ENCODE assay signal across 24 cellular contexts in the genomic region with DNA sequence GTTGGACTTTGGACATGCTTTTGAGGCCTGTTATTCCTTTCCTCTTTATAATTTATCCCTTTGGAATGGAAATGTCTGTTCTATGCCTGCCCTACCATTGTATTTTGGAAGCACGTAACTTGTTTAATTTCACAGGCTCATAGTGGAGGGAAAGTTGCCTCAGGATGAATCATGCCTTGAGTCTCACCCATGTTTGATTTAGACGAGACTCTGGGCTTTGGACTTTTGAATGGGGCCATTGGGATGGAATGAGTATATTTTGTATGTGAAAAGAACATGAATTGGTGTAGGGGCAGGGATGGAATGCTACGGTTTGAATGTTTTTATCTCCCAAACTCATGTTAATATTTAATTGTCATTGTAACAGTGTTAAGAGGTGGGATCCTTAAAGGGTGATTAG. TPM values are rescaled to one million over a fixed set of nuclear protein-coding genes. Genes with fewer than 3 reads are reported as not detected.
DNase-seq lines count a peak whose midpoint lies in the region; ATAC-seq, FAIRE-seq and TF ChIP-seq lines count a peak whose summit lies in the region.
"Had no signal": no experiment of that assay in that cellular context is flagged by ENCODE, and none has a peak within 500 bp of the region (broad histone marks: within the 10 kb centered on the region; RNA-seq: fewer than 3 reads in every experiment).

No MANE protein-coding gene starts in this region.

- no peak for TF ChIP-seq CTCF in GM23338 (conservative IDR thresholded peaks at IDR 0.05; ENCODE audit: low read depth in 2 of 2)
- no peak for TF ChIP-seq CTCF in bronchial epithelial cell (IDR thresholded peaks at IDR 0.05; ENCODE audit: insufficient read depth, low read length, severe bottlenecking)
- TF ChIP-seq CTCF in neural crest cell (conservative IDR thresholded peaks at IDR 0.05): no peak
- TF ChIP-seq CTCF in MCF 10A (IDR thresholded peaks at IDR 0.05; ENCODE audit: unreplicated experiment): no peak

- ATAC-seq in activated CD4-positive, alpha-beta T cell treated with anti-CD3 and anti-CD28 coated beads for 36 hours: no peak
- no peak for ATAC-seq in GM23338
- ATAC-seq: A549; CD8-positive, alpha-beta T cell had no signal

- H3K4me2 ChIP-seq in GM23338: peak overlapping the region; percentile 38; the same call in 1 of the 2 replicates
- H3K4me2 ChIP-seq: A549 had no signal

- H3K27me3 ChIP-seq in GM23338 (ENCODE audit: insufficient read depth) (no peaks in the 10 kb centered on the region), bronchial epithelial cell (ENCODE audit: control insufficient read depth, insufficient read depth, low read length) (no peaks in the 10 kb centered on the region)
- H3K27me3 ChIP-seq: BLaER1 treated with 17β-estradiol and CSF1 and Interleukin-3, amounts not matched to agents 10 nM and 100 nM had no signal

- peaks cover 13% of the 10 kb centered on the region for H3K4me1 Mint-ChIP-seq in activated CD4-positive, alpha-beta T cell treated with anti-CD3 and anti-CD28 coated beads, Interleukin-2, amount 10 ng/mL, durations not matched to agents 24 days and 14 days
- peaks cover 17% of the 10 kb centered on the region for H3K4me1 Mint-ChIP-seq in activated CD4-positive, alpha-beta T cell treated with anti-CD3 and anti-CD28 coated beads for 36 hours
- H3K4me1 Mint-ChIP-seq in GM23338 (peaks cover 11% of the 10 kb centered on the region), neural crest cell (peaks cover 3% of the 10 kb centered on the region), MCF 10A (ENCODE audit: insufficient read depth, unreplicated experiment) (peaks cover 15% of the 10 kb centered on the region)
- H3K4me1 Mint-ChIP-seq in activated CD4-positive, alpha-beta memory T cell treated with anti-CD3 and anti-CD28 coated beads, Interleukin-2, amount 10 ng/mL, durations not matched to agents 7 days and 5 days: peaks cover 17% of the 10 kb centered on the region
- H3K4me1 Mint-ChIP-seq: B cell had no signal

- CTCF ChIA-PET in activated CD4-positive, alpha-beta T cell treated with anti-CD3 and anti-CD28 coated beads for 36 hours (lab: Charles Lee): no interaction called here
- CTCF ChIA-PET in MCF 10A (lab: Yijun Ruan, JAX): no interaction called here
- CTCF ChIA-PET in activated CD4-positive, alpha-beta memory T cell treated with anti-CD3 and anti-CD28 coated beads, Interleukin-2, amount 10 ng/mL, durations not matched to agents 7 days and 5 days (lab: Charles Lee): no interaction called here

- no peaks in the 10 kb centered on the region for H3K27me3 Mint-ChIP-seq in activated CD4-positive, alpha-beta T cell treated with anti-CD3 and anti-CD28 coated beads, Interleukin-2, amount 10 ng/mL, durations not matched to agents 24 days and 14 days
- no peaks in the 10 kb centered on the region for H3K27me3 Mint-ChIP-seq in activated CD4-positive, alpha-beta T cell treated with anti-CD3 and anti-CD28 coated beads for 36 hours
- peaks cover 8% of the 10 kb centered on the region for H3K27me3 Mint-ChIP-seq in GM23338 (ENCODE audit: insufficient read depth, low read depth, poor library complexity)
- no peaks in the 10 kb centered on the region for H3K27me3 Mint-ChIP-seq in neural crest cell (ENCODE audit: low read depth)
- no peaks in the 10 kb centered on the region for H3K27me3 Mint-ChIP-seq in MCF 10A (ENCODE audit: insufficient read depth, unreplicated experiment)
- H3K27me3 Mint-ChIP-seq in activated CD4-positive, alpha-beta memory T cell treated with anti-CD3 and anti-CD28 coated beads, Interleukin-2, amount 10 ng/mL, durations not matched to agents 7 days and 5 days: no peaks in the 10 kb centered on the region
- H3K27me3 Mint-ChIP-seq: B cell; CD4-positive, alpha-beta T cell had no signal

- peak overlapping the region; percentile 4 for H3K27ac Mint-ChIP-seq in activated CD4-positive, alpha-beta T cell treated with anti-CD3 and anti-CD28 coated beads, Interleukin-2, amount 10 ng/mL, durations not matched to agents 24 days and 14 days
- H3K27ac Mint-ChIP-seq in activated CD4-positive, alpha-beta T cell treated with anti-CD3 and anti-CD28 coated beads for 36 hours: no peak overlapping the region
- no peak overlapping the region for H3K27ac Mint-ChIP-seq in GM23338
- no peak overlapping the region for H3K27ac Mint-ChIP-seq in neural crest cell (ENCODE audit: unreplicated experiment)
- no peak overlapping the region for H3K27ac Mint-ChIP-seq in MCF 10A (ENCODE audit: low read depth, unreplicated experiment)
- H3K27ac Mint-ChIP-seq in activated CD4-positive, alpha-beta memory T cell treated with anti-CD3 and anti-CD28 coated beads, Interleukin-2, amount 10 ng/mL, durations not matched to agents 7 days and 5 days: no peak overlapping the region
- H3K27ac Mint-ChIP-seq: B cell; CD4-positive, alpha-beta T cell; CD8-positive, alpha-beta T cell had no signal

- POLR2A ChIA-PET in activated CD4-positive, alpha-beta T cell treated with anti-CD3 and anti-CD28 coated beads for 36 hours (lab: Charles Lee): no interaction called here
- POLR2A ChIA-PET in MCF 10A (lab: Yijun Ruan, JAX): interaction anchor here (0.9 kb wide), 1 partner anchor 69 kb away, joined by 3 read pairs; no protein-coding TSS in a partner anchor
- POLR2A ChIA-PET in activated CD4-positive, alpha-beta memory T cell treated with anti-CD3 and anti-CD28 coated beads, Interleukin-2, amount 10 ng/mL, durations not matched to agents 7 days and 5 days (lab: Charles Lee): interaction anchor here (1.2 kb wide), 1 partner anchor 32 kb away, joined by 3 read pairs; no protein-coding TSS in a partner anchor

- peaks cover 55% of the 10 kb centered on the region for H3K36me3 Mint-ChIP-seq in activated CD4-positive, alpha-beta T cell treated with anti-CD3 and anti-CD28 coated beads, Interleukin-2, amount 10 ng/mL, durations not matched to agents 24 days and 14 days (ENCODE audit: low read depth)
- peaks cover 25% of the 10 kb centered on the region for H3K36me3 Mint-ChIP-seq in activated CD4-positive, alpha-beta T cell treated with anti-CD3 and anti-CD28 coated beads for 36 hours (ENCODE audit: low read depth)
- H3K36me3 Mint-ChIP-seq in GM23338 (ENCODE audit: low read depth) (peaks cover 43% of the 10 kb centered on the region), neural crest cell (ENCODE audit: low read depth) (peaks cover 31% of the 10 kb centered on the region), MCF 10A (ENCODE audit: insufficient read depth, unreplicated experiment) (peaks cover 15% of the 10 kb centered on the region)
- peaks cover 44% of the 10 kb centered on the region for H3K36me3 Mint-ChIP-seq in activated CD4-positive, alpha-beta memory T cell treated with anti-CD3 and anti-CD28 coated beads, Interleukin-2, amount 10 ng/mL, durations not matched to agents 7 days and 5 days (ENCODE audit: low read depth)

- intact Hi-C loops in activated CD4-positive, alpha-beta T cell treated with anti-CD3 and anti-CD28 coated beads, Interleukin-2, amount 10 ng/mL, durations not matched to agents 24 days and 14 days (cut with micrococcal nuclease): no loop called here
- intact Hi-C loops in activated CD4-positive, alpha-beta T cell treated with anti-CD3 and anti-CD28 coated beads for 36 hours (cut with DNase I, micrococcal nuclease): no loop called here
- intact Hi-C loops in MCF 10A (cut with micrococcal nuclease): no loop called here

- peaks cover 11% of the 10 kb centered on the region; the same call in 1 of the 2 replicates for H3F3A ChIP-seq in GM23338 (replicated peaks; ENCODE audit: low read depth)

- peak; percentile 28 for FAIRE-seq in bronchial epithelial cell (lab: Jason Lieb, UNC)
- FAIRE-seq: A549, D721Med, G401.6, GM12891, GM19239 had no signal

- H3K4me1 ChIP-seq in GM23338 (ENCODE audit: insufficient read depth): no peaks in the 10 kb centered on the region
- H3K4me1 ChIP-seq: Caco-2 had no signal

- no peaks in the 10 kb centered on the region for H3K36me3 ChIP-seq in GM23338 (ENCODE audit: insufficient read depth)
- H3K36me3 ChIP-seq in bronchial epithelial cell (ENCODE audit: control insufficient read depth, insufficient read depth, low read length): no peaks in the 10 kb centered on the region

- H3K9me3 Mint-ChIP-seq in activated CD4-positive, alpha-beta T cell treated with anti-CD3 and anti-CD28 coated beads, Interleukin-2, amount 10 ng/mL, durations not matched to agents 24 days and 14 days: no peaks in the 10 kb centered on the region
- no peaks in the 10 kb centered on the region for H3K9me3 Mint-ChIP-seq in activated CD4-positive, alpha-beta T cell treated with anti-CD3 and anti-CD28 coated beads for 36 hours (ENCODE audit: low read depth)
- H3K9me3 Mint-ChIP-seq in GM23338 (no peaks in the 10 kb centered on the region; the same call in 2 of the 3 replicates), neural crest cell (peaks cover 2% of the 10 kb centered on the region), MCF 10A (ENCODE audit: unreplicated experiment) (no peaks in the 10 kb centered on the region)
- no peaks in the 10 kb centered on the region for H3K9me3 Mint-ChIP-seq in activated CD4-positive, alpha-beta memory T cell treated with anti-CD3 and anti-CD28 coated beads, Interleukin-2, amount 10 ng/mL, durations not matched to agents 7 days and 5 days
- H3K9me3 Mint-ChIP-seq: CD4-positive, alpha-beta T cell; CD8-positive, alpha-beta T cell had no signal

- no TSS peak for BruUV-seq in MCF 10A (replicated peaks; lab: Mats Ljungman, UMichigan)

- peaks cover 15% of the 10 kb centered on the region for H4K20me1 ChIP-seq in GM23338 (replicated peaks; ENCODE audit: insufficient read depth)

- H3K79me2 ChIP-seq in GM23338 (replicated peaks; ENCODE audit: insufficient read depth): 0 out of 2 replicates have a peak, but pooled peaks cover 13% of the 10 kb centered on the region

- peak overlapping the region; percentile 45; the same call in 1 of the 2 replicates for H3K27ac ChIP-seq in GM23338 (ENCODE audit: low read depth)
- H3K27ac ChIP-seq: 22Rv1, C4-2B had no signal

- H2AFZ ChIP-seq in GM23338: no peak overlapping the region

- H3K4me3 ChIP-seq in GM23338 (no peak overlapping the region), bronchial epithelial cell (ENCODE audit: low read depth, low read length) (no peak overlapping the region)
- H3K4me3 ChIP-seq: A549; BLaER1 treated with 17β-estradiol and CSF1 and Interleukin-3, amounts not matched to agents 10 nM and 100 nM had no signal

- H3K4me3 Mint-ChIP-seq in activated CD4-positive, alpha-beta T cell treated with anti-CD3 and anti-CD28 coated beads, Interleukin-2, amount 10 ng/mL, durations not matched to agents 24 days and 14 days: no peak overlapping the region
- H3K4me3 Mint-ChIP-seq in activated CD4-positive, alpha-beta T cell treated with anti-CD3 and anti-CD28 coated beads for 36 hours: no peak overlapping the region
- H3K4me3 Mint-ChIP-seq in GM23338 (no peak overlapping the region; the same call in 2 of the 3 replicates), neural crest cell (peak overlapping the region; percentile 42), MCF 10A (ENCODE audit: unreplicated experiment) (no peak overlapping the region)
- H3K4me3 Mint-ChIP-seq in activated CD4-positive, alpha-beta memory T cell treated with anti-CD3 and anti-CD28 coated beads, Interleukin-2, amount 10 ng/mL, durations not matched to agents 7 days and 5 days: no peak overlapping the region
- H3K4me3 Mint-ChIP-seq: B cell; CD4-positive, alpha-beta T cell; CD8-positive, alpha-beta T cell had no signal

- H3K9me2 ChIP-seq in GM23338 (ENCODE audit: insufficient read depth): no peaks in the 10 kb centered on the region; the same call in 1 of the 2 replicates

- DNase-seq in activated CD4-positive, alpha-beta T cell treated with anti-CD3 and anti-CD28 coated beads, Interleukin-2, amount 10 ng/mL, durations not matched to agents 24 days and 14 days: no peak
- DNase-seq in activated CD4-positive, alpha-beta T cell treated with anti-CD3 and anti-CD28 coated beads for 36 hours: no peak
- DNase-seq in GM23338 (ENCODE audit: low spot score) (no peak), bronchial epithelial cell (ENCODE audit: low read depth) (no peak), neural crest cell (ENCODE audit: low read depth, low spot score) (no peak), MCF 10A (ENCODE audit: unreplicated experiment) (no peak)
- no peak for DNase-seq in activated CD4-positive, alpha-beta memory T cell treated with anti-CD3 and anti-CD28 coated beads, Interleukin-2, amount 10 ng/mL, durations not matched to agents 7 days and 5 days
- DNase-seq: AML-193; Caco-2; Calu3; CD4-positive, alpha-beta T cell; CD8-positive, alpha-beta T cell; DMS79 treated with DMSO at 0.1 percent for 48 hours; GF-D8 had no signal

RNA-seq across cellular contexts. Expression of a gene that starts 10.3 kb away (rescaled TPM):
- total RNA-seq in activated CD4-positive, alpha-beta T cell treated with anti-CD3 and anti-CD28 coated beads, Interleukin-2, amount 10 ng/mL, durations not matched to agents 24 days and 14 days: 92.7 and 93.6 TPM in 2 replicates
- total RNA-seq in activated CD4-positive, alpha-beta T cell treated with anti-CD3 and anti-CD28 coated beads for 36 hours: 10 to 100 TPM; 54.4 to 66.4 TPM
- 102 and 111 TPM in 2 replicates for total RNA-seq in GM23338 (2014; rRNA removed; shearing (Covaris generic))
- polyA plus RNA-seq in GM23338 (2016; fragmentation: Nextera tagmentation; extraction: Ambion mirVana): 27.0 and 27.9 TPM in 2 replicates
- 162 TPM in 2 replicates for total RNA-seq in bronchial epithelial cell
- 81.2 and 83.9 TPM in 2 replicates for total RNA-seq in neural crest cell
- 88.8 and 100 TPM in 2 replicates for total RNA-seq in MCF 10A (2022)
- total RNA-seq in activated CD4-positive, alpha-beta memory T cell treated with anti-CD3 and anti-CD28 coated beads, Interleukin-2, amount 10 ng/mL, durations not matched to agents 7 days and 5 days: 100 to 1,000 TPM; 118 to 119 TPM

RNA-seq across cellular contexts. Expression of a gene that starts 10.8 kb away (rescaled TPM):
- total RNA-seq in activated CD4-positive, alpha-beta T cell treated with anti-CD3 and anti-CD28 coated beads, Interleukin-2, amount 10 ng/mL, durations not matched to agents 24 days and 14 days: 0.69 and 1.7 TPM in 2 replicates
- under 1 TPM in 1 of 2 experiments, not detected in 1; 0.77 TPM for total RNA-seq in activated CD4-positive, alpha-beta T cell treated with anti-CD3 and anti-CD28 coated beads for 36 hours
- not detected in 2 replicates for total RNA-seq in GM23338 (2014; rRNA removed; shearing (Covaris generic))
- polyA plus RNA-seq in GM23338 (2016; fragmentation: Nextera tagmentation; extraction: Ambion mirVana): not detected in 2 replicates
- total RNA-seq in bronchial epithelial cell (0.51 and 0.79 TPM in 2 replicates), neural crest cell (0.59 and 0.98 TPM in 2 replicates), MCF 10A (2022) (1.0 and 1.1 TPM in 2 replicates)
- total RNA-seq in activated CD4-positive, alpha-beta memory T cell treated with anti-CD3 and anti-CD28 coated beads, Interleukin-2, amount 10 ng/mL, durations not matched to agents 7 days and 5 days: 1 to 10 TPM; 1.5 to 3.2 TPM
- total RNA-seq: A172; CD4-positive, alpha-beta T cell; CD8-positive, alpha-beta T cell had no signal

RNA-seq across cellular contexts. Expression of a gene that starts 17.8 kb away (rescaled TPM):
- total RNA-seq in activated CD4-positive, alpha-beta T cell treated with anti-CD3 and anti-CD28 coated beads, Interleukin-2, amount 10 ng/mL, durations not matched to agents 24 days and 14 days: 1.3 and 2.3 TPM in 2 replicates
- total RNA-seq in activated CD4-positive, alpha-beta T cell treated with anti-CD3 and anti-CD28 coated beads for 36 hours: 1 to 10 TPM; 1.1 to 1.5 TPM
- 0.69 and 2.6 TPM in 2 replicates for total RNA-seq in GM23338 (2014; rRNA removed; shearing (Covaris generic))
- 0.39 and 0.68 TPM in 2 replicates for polyA plus RNA-seq in GM23338 (2016; fragmentation: Nextera tagmentation; extraction: Ambion mirVana)
- total RNA-seq in bronchial epithelial cell (0.13 TPM in 1 of 2 replicates, not detected in the other), neural crest cell (0.50 and 1.1 TPM in 2 replicates), MCF 10A (2022) (0.86 and 1.2 TPM in 2 replicates)
- total RNA-seq in activated CD4-positive, alpha-beta memory T cell treated with anti-CD3 and anti-CD28 coated beads, Interleukin-2, amount 10 ng/mL, durations not matched to agents 7 days and 5 days: 1 to 10 TPM; 2.5 to 2.9 TPM

RNA-seq across cellular contexts. Expression of a gene that starts 43.1 kb away (rescaled TPM):
- total RNA-seq in activated CD4-positive, alpha-beta T cell treated with anti-CD3 and anti-CD28 coated beads, Interleukin-2, amount 10 ng/mL, durations not matched to agents 24 days and 14 days: not detected in 2 replicates
- not detected for total RNA-seq in activated CD4-positive, alpha-beta T cell treated with anti-CD3 and anti-CD28 coated beads for 36 hours
- 1.9 TPM in 1 of 2 replicates, not detected in the other for total RNA-seq in GM23338 (2014; rRNA removed; shearing (Covaris generic))
- polyA plus RNA-seq in GM23338 (2016; fragmentation: Nextera tagmentation; extraction: Ambion mirVana): 3.1 and 5.9 TPM in 2 replicates
- total RNA-seq in bronchial epithelial cell (0.26 TPM in 2 replicates), neural crest cell (not detected in 2 replicates), MCF 10A (2022) (1.1 and 1.8 TPM in 2 replicates)
- 10 to 100 TPM; 44.2 to 45.4 TPM for total RNA-seq in activated CD4-positive, alpha-beta memory T cell treated with anti-CD3 and anti-CD28 coated beads, Interleukin-2, amount 10 ng/mL, durations not matched to agents 7 days and 5 days
- total RNA-seq: A172, B cell, Caco-2, Calu3 had no signal

RNA-seq across cellular contexts. Expression of a gene that starts 47.9 kb away (rescaled TPM):
- total RNA-seq in activated CD4-positive, alpha-beta T cell treated with anti-CD3 and anti-CD28 coated beads, Interleukin-2, amount 10 ng/mL, durations not matched to agents 24 days and 14 days: 61.6 and 66.6 TPM in 2 replicates
- 10 to 100 TPM; 37.4 to 46.2 TPM for total RNA-seq in activated CD4-positive, alpha-beta T cell treated with anti-CD3 and anti-CD28 coated beads for 36 hours
- 31.5 and 39.9 TPM in 2 replicates for total RNA-seq in GM23338 (2014; rRNA removed; shearing (Covaris generic))
- polyA plus RNA-seq in GM23338 (2016; fragmentation: Nextera tagmentation; extraction: Ambion mirVana): 24.8 and 25.4 TPM in 2 replicates
- total RNA-seq in bronchial epithelial cell (5.3 and 10.1 TPM in 2 replicates), neural crest cell (30.1 and 34.4 TPM in 2 replicates), MCF 10A (2022) (10.7 and 14.1 TPM in 2 replicates)
- total RNA-seq in activated CD4-positive, alpha-beta memory T cell treated with anti-CD3 and anti-CD28 coated beads, Interleukin-2, amount 10 ng/mL, durations not matched to agents 7 days and 5 days: 10 to 100 TPM; 43.6 to 45.7 TPM
